In the genomic region with DNA sequence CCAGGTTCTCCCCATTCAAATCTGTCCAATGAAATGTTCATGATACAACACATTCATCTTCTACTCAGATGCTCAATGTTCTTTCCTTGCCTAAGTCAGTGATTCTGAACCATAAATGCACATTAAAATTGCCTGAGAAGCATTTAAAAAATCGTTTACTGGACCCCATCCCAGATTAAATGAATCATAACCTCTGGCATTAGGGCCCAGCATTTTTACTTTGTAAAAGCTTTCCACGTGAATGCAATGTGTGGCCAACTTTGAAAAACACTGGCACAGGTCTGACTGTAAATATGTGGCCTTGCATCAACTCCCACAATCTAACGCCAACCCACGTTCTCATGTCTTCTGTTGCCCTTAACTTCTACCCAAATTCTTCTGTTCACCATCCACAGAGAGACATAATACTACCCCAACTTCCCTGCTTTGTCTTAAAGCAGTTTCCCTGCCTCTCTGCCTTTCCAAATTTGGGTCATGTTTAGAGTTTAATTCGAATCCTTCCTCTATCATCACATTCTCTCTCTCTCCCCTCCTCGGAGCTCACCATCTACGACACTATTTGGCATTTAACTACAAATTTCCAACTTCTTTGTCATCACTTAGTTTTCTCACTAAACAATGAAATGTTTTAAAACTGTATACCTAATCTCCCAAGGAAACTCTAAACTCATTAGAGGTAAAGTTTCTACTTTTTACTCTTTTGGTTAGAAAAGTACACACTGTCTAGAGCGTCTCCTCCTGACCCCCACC, we compare ENCODE assay signal across 17 cellular contexts.
A peak's percentile ranks its signal among the peaks of the same experiment; 100 is the strongest.
DNase-seq lines count a peak whose midpoint lies in the region; ATAC-seq and TF ChIP-seq lines count a peak whose summit lies in the region.
"Had no signal": no experiment of that assay in that cellular context is flagged by ENCODE, and none has a peak within 500 bp of the region (broad histone marks: within the 10 kb centered on the region; RNA-seq: fewer than 3 reads in every experiment).

No MANE protein-coding gene starts in this region.

- DNase-seq in AG08396 (ENCODE audit: low spot score) (peak; percentile 67), HFFc6 (peak; percentile 23), astrocyte of the cerebellum (ENCODE audit: low read depth) (peak; percentile 97), mesenchymal stem cell (no peak), SKM-1 treated with dmso at 0.1 percent for 144 hours (lab: John Stamatoyannopoulos, UW; ENCODE audit: unreplicated experiment) (no peak), NOMO-1 treated with DMSO at 0.1 percent for 48 hours (lab: John Stamatoyannopoulos, UW; ENCODE audit: unreplicated experiment) (no peak), Kasumi-1 (lab: John Stamatoyannopoulos, UW) (no peak)
- DNase-seq: activated CD4-positive, alpha-beta T cell treated with anti-CD3 and anti-CD28 coated beads for 1 hour; DMS79 treated with DMSO at 0.1 percent for 48 hours; H7; kidney; stimulated activated CD4-positive, alpha-beta T cell treated with anti-CD3 and anti-CD28 coated beads, Interleukin-4, amount 100 ng/mL, for 1 hour had no signal

- H3K79me1 ChIP-seq in mesenchymal stem cell (replicated peaks; ENCODE audit: low read length, poor library complexity, severe bottlenecking) = no peaks in the 10 kb centered on the region

- H4K91ac ChIP-seq in mesenchymal stem cell (ENCODE audit: low read length) = no peak overlapping the region

- no peaks in the 10 kb centered on the region for H3K36me3 Mint-ChIP-seq in HFFc6 (ENCODE audit: low read depth)

- H3K14ac ChIP-seq in mesenchymal stem cell (ENCODE audit: low read length in 2 of 2) = no peak overlapping the region

- H3K36me3 ChIP-seq in mesenchymal stem cell (ENCODE audit: control insufficient read depth in 1 of 2, insufficient read depth in 2 of 2, low read depth in 1 of 2, low read length in 2 of 2) = peaks cover 0 to 62% of the 10 kb centered on the region in 2 experiments
- H3K36me3 ChIP-seq: BLaER1 treated with 17β-estradiol and CSF1 and Interleukin-3, amounts not matched to agents 10 nM and 100 nM had no signal

- in situ Hi-C loops in astrocyte of the cerebellum (cut with HindIII; ENCODE audit: low sequenced_read_pairs) = no loop called here

- H2BK120ac ChIP-seq in mesenchymal stem cell (ENCODE audit: low read depth, low read length) = no peak overlapping the region

- H2AK5ac ChIP-seq in mesenchymal stem cell (ENCODE audit: low read length, severe bottlenecking) = no peak overlapping the region

- no peak overlapping the region for H2BK5ac ChIP-seq in mesenchymal stem cell (ENCODE audit: low read depth, low read length, poor library complexity, severe bottlenecking)

- no peaks in the 10 kb centered on the region for H3K9me3 ChIP-seq in mesenchymal stem cell (ENCODE audit: control insufficient read depth, low read length)
- H3K9me3 ChIP-seq: BLaER1 treated with 17β-estradiol and CSF1 and Interleukin-3, amounts not matched to agents 10 nM and 100 nM had no signal

- no peak overlapping the region for H2BK15ac ChIP-seq in mesenchymal stem cell (ENCODE audit: low read depth, poor library complexity, severe bottlenecking)

- peak overlapping the region; percentile 46; the same call in 1 of the 2 replicates for H3K27ac Mint-ChIP-seq in HFFc6
- H3K27ac Mint-ChIP-seq: stimulated activated effector memory CD8-positive, alpha-beta T cell treated with anti-CD3 and anti-CD28 coated beads, Interleukin-12 subunit alpha, Interleukin-12 subunit beta, amount 100 ng/mL, for 72 hours; T-helper 1 cell treated with Interleukin-12 subunit alpha and Interleukin-12 subunit beta and Interleukin-4 antibody, amounts not matched to agents 30 μg/mL and 1 μg/mL, for 36 hours had no signal

- H3K4me1 Mint-ChIP-seq in HFFc6 (ENCODE audit: low read depth) = no peaks in the 10 kb centered on the region
- H3K4me1 Mint-ChIP-seq: stimulated activated effector memory CD8-positive, alpha-beta T cell treated with anti-CD3 and anti-CD28 coated beads, Interleukin-12 subunit alpha, Interleukin-12 subunit beta, amount 100 ng/mL, for 72 hours had no signal

- no peak overlapping the region for H4K8ac ChIP-seq in mesenchymal stem cell (ENCODE audit: low read length)

- 79% methylated on average over 7 of the region's 8 CpGs for WGBS in mesenchymal stem cell

- no peak overlapping the region for H3K23ac ChIP-seq in mesenchymal stem cell (ENCODE audit: low read length in 2 of 2)

- no peaks in the 10 kb centered on the region for H3K27me3 Mint-ChIP-seq in HFFc6 (ENCODE audit: insufficient read depth)

- no peak overlapping the region for H3K4ac ChIP-seq in mesenchymal stem cell (ENCODE audit: low read depth in 1 of 2, low read length in 2 of 2)

- 0 out of 2 replicates have a peak, but pooled peaks cover 4% of the 10 kb centered on the region for H3K9me3 Mint-ChIP-seq in HFFc6
- H3K9me3 Mint-ChIP-seq: stimulated activated effector memory CD8-positive, alpha-beta T cell treated with anti-CD3 and anti-CD28 coated beads, Interleukin-12 subunit alpha, Interleukin-12 subunit beta, amount 100 ng/mL, for 72 hours; T-helper 1 cell treated with Interleukin-12 subunit alpha and Interleukin-12 subunit beta and Interleukin-4 antibody, amounts not matched to agents 30 μg/mL and 1 μg/mL, for 36 hours had no signal

- peak overlapping the region; percentile 87 for H3K9ac ChIP-seq in mesenchymal stem cell (ENCODE audit: low read length)
- H3K9ac ChIP-seq: BLaER1 treated with 17β-estradiol and CSF1 and Interleukin-3, amounts not matched to agents 10 nM and 100 nM had no signal

- no peak overlapping the region for H3K4me2 ChIP-seq in mesenchymal stem cell (ENCODE audit: low read length, poor library complexity, severe bottlenecking)

- H3K4me3 Mint-ChIP-seq in HFFc6 = no peak overlapping the region
- H3K4me3 Mint-ChIP-seq: stimulated activated effector memory CD8-positive, alpha-beta T cell treated with anti-CD3 and anti-CD28 coated beads, Interleukin-12 subunit alpha, Interleukin-12 subunit beta, amount 100 ng/mL, for 72 hours; T-helper 1 cell treated with Interleukin-12 subunit alpha and Interleukin-12 subunit beta and Interleukin-4 antibody, amounts not matched to agents 30 μg/mL and 1 μg/mL, for 36 hours had no signal

- H2BK12ac ChIP-seq in mesenchymal stem cell (ENCODE audit: low read length in 2 of 2) = no peak overlapping the region

- H3K4me1 ChIP-seq in mesenchymal stem cell (ENCODE audit: control insufficient read depth, insufficient read depth, low read depth, low read length) = no peaks in the 10 kb centered on the region

- no peaks in the 10 kb centered on the region for H3K27me3 ChIP-seq in mesenchymal stem cell (ENCODE audit: control insufficient read depth in 1 of 2, insufficient read depth in 1 of 2, low read length in 2 of 2)
- H3K27me3 ChIP-seq: BLaER1 treated with 17β-estradiol and CSF1 and Interleukin-3, amounts not matched to agents 10 nM and 100 nM had no signal

- no peak overlapping the region for H3K4me3 ChIP-seq in astrocyte of the cerebellum (ENCODE audit: low read depth, low read length)
- peak overlapping the region in 1 of 2 experiments; percentile 53 for H3K4me3 ChIP-seq in mesenchymal stem cell (ENCODE audit: insufficient read depth in 1 of 2, low read depth in 1 of 2, low read length in 2 of 2)
- H3K4me3 ChIP-seq: BLaER1 treated with 17β-estradiol and CSF1 and Interleukin-3, amounts not matched to agents 10 nM and 100 nM had no signal

- H2AFZ ChIP-seq in mesenchymal stem cell (ENCODE audit: low read depth, low read length) = no peak overlapping the region

- TF ChIP-seq POLR2A in GM18505 (IDR thresholded peaks at IDR 0.05; ENCODE audit: borderline replicate concordance, extremely low read depth, insufficient read depth, insufficient read length) = no peak

- TF ChIP-seq CTCF in HFFc6 (IDR thresholded peaks at IDR 0.05) (no peak), astrocyte of the cerebellum (IDR thresholded peaks at IDR 0.05; ENCODE audit: low read depth, low read length, missing control alignments) (no peak)

- H3K18ac ChIP-seq in mesenchymal stem cell (ENCODE audit: low read depth in 1 of 2, low read length in 2 of 2) = no peak overlapping the region

- no peak for ATAC-seq in GM18505 (IDR thresholded peaks at IDR 0.05; ENCODE audit: unreplicated experiment)
- ATAC-seq: Panc1; stimulated activated effector memory CD8-positive, alpha-beta T cell treated with anti-CD3 and anti-CD28 coated beads, Interleukin-12 subunit alpha, Interleukin-12 subunit beta, amount 100 ng/mL, for 72 hours had no signal

- no peak overlapping the region for H3K27ac ChIP-seq in mesenchymal stem cell (ENCODE audit: low read length, poor library complexity, severe bottlenecking)
- H3K27ac ChIP-seq: BLaER1 treated with 17β-estradiol and CSF1 and Interleukin-3, amounts not matched to agents 10 nM and 100 nM had no signal

Comparison
In these comparisons a context has a peak if more than half of its experiments do, and no peak if none do; other contexts are left out.
1. DNase-seq: peak in AG08396 (single experiment), HFFc6 (single experiment) and astrocyte of the cerebellum (single experiment); none in mesenchymal stem cell (single experiment), SKM-1 treated with dmso at 0.1 percent for 144 hours (single experiment), NOMO-1 treated with DMSO at 0.1 percent for 48 hours (single experiment) and Kasumi-1 (0 of 2).